ENCODE assay signal across 15 cellular contexts in the genomic region with DNA sequence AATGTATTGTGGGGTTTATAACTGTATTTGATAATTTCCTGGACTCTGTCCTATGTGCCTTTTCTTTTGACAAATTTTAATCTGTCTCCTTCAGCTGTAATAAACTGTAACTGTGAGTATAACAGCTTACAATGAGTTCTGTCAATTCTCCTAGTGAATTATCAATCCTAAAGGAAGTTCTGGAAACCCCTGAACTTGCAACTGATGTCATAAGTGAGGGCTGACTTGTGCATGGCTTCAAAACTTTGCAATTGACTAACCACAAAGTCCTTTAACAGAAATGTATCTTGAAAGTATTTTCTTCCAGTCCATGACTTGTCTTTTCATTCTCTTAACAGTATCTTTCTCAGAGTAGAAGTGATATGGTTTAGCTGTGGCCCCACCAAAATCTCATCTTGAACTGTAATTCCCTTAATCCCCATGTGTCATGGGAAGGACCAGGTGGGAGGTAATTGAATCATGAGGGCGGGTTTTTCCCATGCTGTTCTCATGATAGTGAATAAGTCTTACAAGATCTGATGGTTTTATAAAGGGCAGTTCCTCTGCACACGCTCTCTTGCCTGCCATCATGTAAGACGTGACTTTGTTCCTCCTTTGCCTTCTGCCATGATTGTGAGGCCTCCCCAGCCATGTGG.
DNase-seq lines count a peak whose midpoint lies in the region; ATAC-seq and TF ChIP-seq lines count a peak whose summit lies in the region.
"Had no signal": no experiment of that assay in that cellular context is flagged by ENCODE, and none has a peak within 500 bp of the region (broad histone marks: within the 10 kb centered on the region; RNA-seq: fewer than 3 reads in every experiment).

No MANE protein-coding gene starts in this region.

- TF ChIP-seq CTCF in fibroblast of mammary gland (conservative IDR thresholded peaks at IDR 0.05; ENCODE audit: control insufficient read depth, insufficient read depth, low read depth, low read length): no peak

- peak; percentile 70 for ATAC-seq in GM18511 (IDR thresholded peaks at IDR 0.05; ENCODE audit: unreplicated experiment)
- peak; percentile 72 for ATAC-seq in HG02981 (IDR thresholded peaks at IDR 0.05; ENCODE audit: unreplicated experiment)
- ATAC-seq: PC-3, T-cell had no signal

- no peak overlapping the region for H3K4me3 ChIP-seq in fibroblast of mammary gland (ENCODE audit: control insufficient read depth, low read depth, low read length)
- H3K4me3 ChIP-seq: HAP-1 had no signal

- DNase-seq in NCI-H524 treated with DMSO at 0.1 percent for 48 hours (lab: John Stamatoyannopoulos, UW): peak; percentile 18
- DNase-seq in fibroblast of mammary gland (ENCODE audit: low read depth): peak; percentile 5
- no peak for DNase-seq in HCEC 1CT
- no peak for DNase-seq in NCI-H1436 treated with DMSO at 0.1 percent for 48 hours (lab: John Stamatoyannopoulos, UW)
- DNase-seq in A172 (ENCODE audit: low spot score): no peak
- no peak for DNase-seq in NCI-H1105 (lab: John Stamatoyannopoulos, UW)
- DNase-seq: Caco-2, DMS53, NCI-H2029, NCI-H526, PC-3, T-cell had no signal

Comparison
In these comparisons a context has a peak if more than half of its experiments do, and no peak if none do; other contexts are left out.
1. DNase-seq: peak in NCI-H524 treated with DMSO at 0.1 percent for 48 hours (single experiment) and fibroblast of mammary gland (single experiment); none in HCEC 1CT (single experiment), NCI-H1436 treated with DMSO at 0.1 percent for 48 hours (single experiment), A172 (single experiment) and NCI-H1105 (single experiment).